In the genomic region with DNA sequence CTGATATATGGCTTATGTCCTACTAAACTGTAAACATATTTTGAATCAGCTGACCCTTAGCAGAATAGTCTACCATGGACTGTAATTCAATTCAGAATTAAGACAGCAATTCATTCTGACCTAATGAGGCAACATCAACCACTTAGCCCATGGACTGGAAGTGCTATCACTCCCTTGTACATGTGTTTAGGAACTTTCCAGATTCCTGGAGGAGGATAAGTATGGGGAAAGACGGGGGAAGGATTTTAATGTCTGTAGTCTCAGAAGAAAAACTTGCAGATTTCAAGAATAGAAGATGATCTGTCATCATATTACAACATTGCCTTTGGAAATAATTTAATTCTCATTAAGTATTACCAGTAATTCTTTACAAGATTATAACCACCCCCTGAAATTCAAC, we compare ENCODE assay signal across 7 cellular contexts. TPM values are rescaled to one million over a fixed set of nuclear protein-coding genes. Genes with fewer than 3 reads are reported as not detected.
"Had no signal": no experiment of that assay in that cellular context is flagged by ENCODE, and none has a peak within 500 bp of the region (broad histone marks: within the 10 kb centered on the region; RNA-seq: fewer than 3 reads in every experiment).

No MANE protein-coding gene starts in this region.

- H3K27ac Mint-ChIP-seq: H9 had no signal

- H3K4me1 Mint-ChIP-seq: H9 had no signal

- H3K4me3 ChIP-seq: GM23248, K562 had no signal

- H3K9ac ChIP-seq: GM23248 had no signal

- H3K4me3 Mint-ChIP-seq: H9 had no signal

- DNase-seq: GM23248, GOT3, H9, HCEC 1CT, IMR-90 had no signal

- H3K27ac ChIP-seq: GM23248 had no signal

- ATAC-seq: K562 had no signal

- H2AFZ ChIP-seq: GM23248 had no signal

RNA-seq across cellular contexts. Expression of a gene that starts 56.3 kb away (rescaled TPM):
- total RNA-seq: H9, HT-29 had no signal
- polyA plus RNA-seq: K562 had no signal
